Comparison of ENCODE assay signal across 19 cellular contexts in the genomic region with DNA sequence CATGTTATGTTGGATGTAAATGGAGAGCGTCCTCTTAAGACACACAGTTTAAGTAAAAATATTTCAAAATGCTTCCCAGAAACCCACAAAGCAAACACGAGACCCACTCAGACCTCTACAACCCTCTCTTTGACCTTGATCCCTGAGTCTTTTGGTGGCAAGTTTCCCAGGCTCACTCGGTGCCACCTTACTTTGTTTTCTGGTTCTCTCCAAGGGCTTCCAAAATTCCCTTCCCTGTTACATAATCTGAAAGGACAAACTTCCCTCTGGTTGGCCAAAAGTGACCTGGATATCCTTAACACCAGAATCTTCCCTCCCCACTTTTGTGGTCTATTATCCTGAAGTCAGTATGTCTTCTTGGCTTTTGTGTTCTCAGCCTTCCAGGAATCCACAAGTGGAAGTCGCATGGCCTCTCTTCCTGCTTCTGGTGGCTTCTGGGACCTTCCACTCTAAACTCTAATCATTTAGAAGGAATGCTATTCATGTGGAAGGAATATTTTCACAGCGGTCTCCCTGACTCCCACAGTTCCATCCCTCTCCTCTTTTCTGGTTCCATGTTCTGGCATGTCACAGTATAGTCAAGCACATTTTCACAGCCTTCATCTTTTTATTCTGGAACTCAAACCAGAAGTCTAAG.
"Had no signal": no experiment of that assay in that cellular context is flagged by ENCODE, and none has a peak within 500 bp of the region (broad histone marks: within the 10 kb centered on the region; RNA-seq: fewer than 3 reads in every experiment).

No MANE protein-coding gene starts in this region.

- DNase-seq: activated B cell treated with CpG ODN at 0.5 μM for 24 hours; activated CD4-positive, alpha-beta T cell treated with anti-CD3 and anti-CD28 coated beads, Interleukin-2, amount 10 ng/mL, durations not matched to agents 24 days and 14 days; activated naive CD4-positive, alpha-beta T cell treated with anti-CD3 and anti-CD28 coated beads for 36 hours; activated T-cell treated with anti-CD3 and anti-CD28 coated beads for 4 hours; caudate nucleus; effector CD8-positive, alpha-beta T cell; hypothalamus; left colon; posterior cingulate gyrus; stimulated activated CD4-positive, alpha-beta T cell treated with anti-CD3 and anti-CD28 coated beads, Interleukin-2, amount 100 ng/mL, for 24 hours; stimulated activated naive B cell treated with anti-CD40 and anti-IgM and Interleukin-4, amounts not matched to agents 10 μg/mL and 1 μg/mL and 100 μg/mL, for 72 hours; T-helper 17 cell; transverse colon had no signal

- H3K4me1 Mint-ChIP-seq: activated B cell treated with CpG ODN at 0.5 μM for 24 hours; activated CD4-positive, alpha-beta T cell treated with anti-CD3 and anti-CD28 coated beads, Interleukin-2, amount 10 ng/mL, durations not matched to agents 24 days and 14 days; activated T-helper 17 cell treated with anti-CD3 and anti-CD28 coated beads, Interleukin-2, amount 50 U/mL, for 72 hours; memory B cell; stimulated activated naive B cell treated with anti-CD40 and anti-IgM and Interleukin-4, amounts not matched to agents 10 μg/mL and 1 μg/mL and 100 μg/mL, for 72 hours had no signal

- H3K4me3 Mint-ChIP-seq: activated B cell treated with CpG ODN at 0.5 μM for 24 hours; activated CD4-positive, alpha-beta T cell treated with anti-CD3 and anti-CD28 coated beads, Interleukin-2, amount 10 ng/mL, durations not matched to agents 24 days and 14 days; activated naive CD4-positive, alpha-beta T cell treated with anti-CD3 and anti-CD28 coated beads for 36 hours; activated T-helper 17 cell treated with anti-CD3 and anti-CD28 coated beads, Interleukin-2, amount 50 U/mL, for 72 hours; memory B cell; stimulated activated naive B cell treated with anti-CD40 and anti-IgM and Interleukin-4, amounts not matched to agents 10 μg/mL and 1 μg/mL and 100 μg/mL, for 72 hours; T-helper 17 cell had no signal

- H3K36me3 ChIP-seq: right atrium auricular region, transverse colon had no signal

- ATAC-seq: activated T-helper 17 cell treated with anti-CD3 and anti-CD28 coated beads, Interleukin-2, amount 50 U/mL, for 72 hours; left colon; stimulated activated naive B cell treated with anti-CD40 and anti-IgM and Interleukin-4, amounts not matched to agents 10 μg/mL and 1 μg/mL and 100 μg/mL, for 72 hours; T-helper 17 cell had no signal

- H3K36me3 Mint-ChIP-seq: memory B cell; stimulated activated naive B cell treated with anti-CD40 and anti-IgM and Interleukin-4, amounts not matched to agents 10 μg/mL and 1 μg/mL and 100 μg/mL, for 72 hours had no signal

- H3K4me3 ChIP-seq: coronary artery, right atrium auricular region, transverse colon had no signal

- H3K9me3 Mint-ChIP-seq: activated B cell treated with CpG ODN at 0.5 μM for 24 hours; activated CD4-positive, alpha-beta T cell treated with anti-CD3 and anti-CD28 coated beads, Interleukin-2, amount 10 ng/mL, durations not matched to agents 24 days and 14 days; activated naive CD4-positive, alpha-beta T cell treated with anti-CD3 and anti-CD28 coated beads for 36 hours; activated T-helper 17 cell treated with anti-CD3 and anti-CD28 coated beads, Interleukin-2, amount 50 U/mL, for 72 hours; memory B cell; stimulated activated naive B cell treated with anti-CD40 and anti-IgM and Interleukin-4, amounts not matched to agents 10 μg/mL and 1 μg/mL and 100 μg/mL, for 72 hours had no signal

- H3K27ac Mint-ChIP-seq: activated B cell treated with CpG ODN at 0.5 μM for 24 hours; activated CD4-positive, alpha-beta T cell treated with anti-CD3 and anti-CD28 coated beads, Interleukin-2, amount 10 ng/mL, durations not matched to agents 24 days and 14 days; activated naive CD4-positive, alpha-beta T cell treated with anti-CD3 and anti-CD28 coated beads for 36 hours; activated T-helper 17 cell treated with anti-CD3 and anti-CD28 coated beads, Interleukin-2, amount 50 U/mL, for 72 hours; memory B cell; stimulated activated naive B cell treated with anti-CD40 and anti-IgM and Interleukin-4, amounts not matched to agents 10 μg/mL and 1 μg/mL and 100 μg/mL, for 72 hours; T-helper 17 cell had no signal

- H3K27ac ChIP-seq: coronary artery, epithelial cell of prostate, right atrium auricular region, transverse colon had no signal

- FAIRE-seq: TTC549 had no signal

- H3K27me3 ChIP-seq: right atrium auricular region, transverse colon had no signal

- H3K9me3 ChIP-seq: right atrium auricular region, transverse colon had no signal

- H3K4me1 ChIP-seq: right atrium auricular region, transverse colon had no signal
